In the genomic region with DNA sequence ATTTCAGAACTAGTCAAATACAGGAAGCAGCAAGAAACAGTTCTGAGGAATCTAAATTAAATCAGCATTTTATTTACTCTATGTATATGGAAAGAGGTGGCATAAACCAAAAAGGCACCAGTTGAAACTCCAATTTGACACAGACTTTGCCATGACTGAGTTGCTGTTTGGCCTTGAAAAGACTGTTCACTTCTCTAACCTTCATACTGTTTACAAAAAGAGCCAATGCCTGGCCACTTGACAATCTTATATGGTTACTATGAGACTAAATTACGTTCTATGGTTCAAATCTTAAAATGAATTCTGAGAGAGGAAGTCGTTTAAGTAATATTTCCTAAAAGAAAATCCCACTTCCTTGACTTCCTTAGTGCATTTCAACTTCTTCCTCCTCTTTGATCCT, we compare ENCODE assay signal across 27 cellular contexts.
"Had no signal": no experiment of that assay in that cellular context is flagged by ENCODE, and none has a peak within 500 bp of the region (broad histone marks: within the 10 kb centered on the region; RNA-seq: fewer than 3 reads in every experiment).

No MANE protein-coding gene starts in this region.

- H3K9me3 ChIP-seq: left ventricle myocardium inferior, mucosa of descending colon, neutrophil, ovary, prostate gland, stomach, testis, thyroid gland, transverse colon, upper lobe of left lung, vagina had no signal

- DNase-seq: islet precursor cell; left ventricle myocardium inferior; midbrain; mucosa of descending colon; naive thymus-derived CD4-positive, alpha-beta T cell; occipital lobe; ovary; retina; stimulated activated CD4-positive, alpha-beta T cell treated with anti-CD3 and anti-CD28 coated beads, Interleukin-12 subunit alpha, Interleukin-12 subunit beta, amount 100 ng/mL, for 4 hours; stimulated activated CD4-positive, alpha-beta T cell treated with anti-CD3 and anti-CD28 coated beads, Interleukin-15, amount 100 ng/mL, for 24 hours; stimulated activated CD4-positive, alpha-beta T cell treated with anti-CD3 and anti-CD28 coated beads, Interleukin-2, amount 100 ng/mL, for 24 hours; stimulated activated CD4-positive, alpha-beta T cell treated with anti-CD3 and anti-CD28 coated beads, Interleukin-4, amount 100 ng/mL, for 1 hour; stimulated activated naive B cell treated with anti-CD40 and anti-IgM and Interleukin-4, amounts not matched to agents 10 μg/mL and 1 μg/mL and 100 μg/mL, for 72 hours; stimulated activated naive CD8-positive, alpha-beta T cell treated with anti-CD3 and anti-CD28 coated beads, Interleukin-15, Interleukin-2, amounts not matched to agents 100 U/mL and 50 U/mL, for 24 hours; stomach; testis; thyroid gland; transverse colon had no signal

- H3K27me3 ChIP-seq: hepatocyte, neutrophil, ovary, stomach, testis, thyroid gland, transverse colon, upper lobe of left lung, vagina had no signal

- H3K9me3 Mint-ChIP-seq: naive thymus-derived CD4-positive, alpha-beta T cell; natural killer cell treated with Interleukin-12 subunit alpha and Interleukin-12 subunit beta and Interleukin-15 and Interleukin-18, amount 100 ng/mL, for 72 hours; stimulated activated naive B cell treated with anti-CD40 and anti-IgM and Interleukin-4, amounts not matched to agents 10 μg/mL and 1 μg/mL and 100 μg/mL, for 72 hours had no signal

- H3K27me3 Mint-ChIP-seq: naive thymus-derived CD4-positive, alpha-beta T cell; natural killer cell treated with Interleukin-12 subunit alpha and Interleukin-12 subunit beta and Interleukin-15 and Interleukin-18, amount 100 ng/mL, for 72 hours; stimulated activated naive B cell treated with anti-CD40 and anti-IgM and Interleukin-4, amounts not matched to agents 10 μg/mL and 1 μg/mL and 100 μg/mL, for 72 hours had no signal

- ATAC-seq: mucosa of descending colon; naive thymus-derived CD4-positive, alpha-beta T cell; natural killer cell treated with Interleukin-12 subunit alpha and Interleukin-12 subunit beta and Interleukin-15 and Interleukin-18, amount 100 ng/mL, for 72 hours; sciatic nerve; stimulated activated naive B cell treated with anti-CD40 and anti-IgM and Interleukin-4, amounts not matched to agents 10 μg/mL and 1 μg/mL and 100 μg/mL, for 72 hours; stimulated activated naive CD8-positive, alpha-beta T cell treated with anti-CD3 and anti-CD28 coated beads, Interleukin-15, Interleukin-2, amounts not matched to agents 100 U/mL and 50 U/mL, for 24 hours had no signal

- H3K27ac Mint-ChIP-seq: natural killer cell treated with Interleukin-12 subunit alpha and Interleukin-12 subunit beta and Interleukin-15 and Interleukin-18, amount 100 ng/mL, for 72 hours; stimulated activated naive B cell treated with anti-CD40 and anti-IgM and Interleukin-4, amounts not matched to agents 10 μg/mL and 1 μg/mL and 100 μg/mL, for 72 hours had no signal

- H3K27ac ChIP-seq: hepatocyte, left ventricle myocardium inferior, neutrophil, ovary, prostate gland, skin epidermis, stomach, testis, thyroid gland, transverse colon, upper lobe of left lung, vagina had no signal

- H3K4me3 Mint-ChIP-seq: naive thymus-derived CD4-positive, alpha-beta T cell; natural killer cell treated with Interleukin-12 subunit alpha and Interleukin-12 subunit beta and Interleukin-15 and Interleukin-18, amount 100 ng/mL, for 72 hours; stimulated activated naive B cell treated with anti-CD40 and anti-IgM and Interleukin-4, amounts not matched to agents 10 μg/mL and 1 μg/mL and 100 μg/mL, for 72 hours had no signal

- H3K4me3 ChIP-seq: hepatocyte, left ventricle myocardium inferior, lung, mucosa of descending colon, ovary, prostate gland, skin epidermis, stomach, testis, thyroid gland, transverse colon, upper lobe of left lung, vagina had no signal

- H3K36me3 ChIP-seq: ovary, prostate gland had no signal

- H3K4me1 ChIP-seq: left ventricle myocardium inferior, prostate gland, stomach, testis, thyroid gland, upper lobe of left lung, vagina had no signal
